In genomic region chr15:65792130-65792987, GRCh38 we compare ENCODE assay signal across 8 cellular contexts.
DNase-seq lines count a peak whose midpoint lies in the region; ATAC-seq lines count a peak whose summit lies in the region.

Gene DENND4A (minus strand): TSS chr15:65792293. CDS start chr15:65756450, 35,843 bp downstream.

- H3K27ac ChIP-seq in cingulate gyrus (ENCODE audit: low read depth, low read length), result peak within 1 kb of the TSS; percentile 87

- ATAC-seq in HG03442 (IDR thresholded peaks at IDR 0.05; ENCODE audit: unreplicated experiment), result peak; percentile 73

- DNase-seq in Ammon's horn (ENCODE audit: low spot score) (peak; percentile 99), GM19238 (ENCODE audit: insufficient read length, low spot score) (peak; percentile 60), NCI-H524 (lab: John Stamatoyannopoulos, UW) (peak; percentile 98 to 99), kidney tubule cell (ENCODE audit: low spot score) (peak; percentile 98)
- peak; percentile 98 to 99 for DNase-seq in activated CD4-positive, alpha-beta T cell treated with anti-CD3 and anti-CD28 coated beads for 4 hours
- DNase-seq in stimulated activated CD4-positive, alpha-beta T cell treated with anti-CD3 and anti-CD28 coated beads, Interleukin-1b, Interleukin-23, amount 100 ng/mL, for 24 hours (ENCODE audit: low read depth in 4 of 4, low spot score in 1 of 4), result peak; percentile 92 to 98 (median 96)

Comparison
In these comparisons a context has a peak if more than half of its experiments do, and no peak if none do; other contexts are left out.
1. Peak in every context shown above with its lines: DNase-seq, ATAC-seq and H3K27ac ChIP-seq.